In the genomic region with DNA sequence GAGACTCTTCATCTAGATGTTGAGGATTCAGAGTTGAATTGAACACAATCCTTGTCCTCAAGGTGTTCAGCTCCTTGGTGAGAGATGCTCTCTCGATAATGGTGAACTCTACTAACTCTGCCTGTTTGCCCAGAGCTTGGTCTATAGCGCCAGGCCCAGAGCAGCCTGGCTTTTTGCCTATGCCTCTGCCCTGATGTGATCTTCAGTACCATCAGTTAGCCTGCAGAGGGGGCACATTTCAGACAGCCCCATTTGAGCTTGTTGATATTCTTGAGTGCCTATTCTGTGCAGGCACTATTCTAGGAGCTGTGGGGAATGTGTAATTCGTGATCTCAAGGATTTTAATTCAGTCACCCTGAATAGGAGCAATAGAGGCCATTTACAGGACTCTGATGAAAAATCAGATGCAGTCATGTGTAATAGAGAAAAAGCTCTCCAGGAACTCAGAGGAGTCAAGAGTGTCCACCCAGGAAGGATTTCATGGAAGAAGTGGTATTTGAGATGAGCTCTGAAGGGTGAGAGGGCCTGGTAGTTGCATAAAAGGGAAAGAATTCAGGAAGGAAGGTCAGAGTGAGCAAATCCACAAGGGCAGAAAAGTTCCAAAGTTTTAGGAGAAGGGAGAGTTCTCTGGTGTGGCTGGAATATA, we compare ENCODE assay signal across 8 cellular contexts. TPM values are rescaled to one million over a fixed set of nuclear protein-coding genes. Genes with fewer than 3 reads are reported as not detected.
DNase-seq lines count a peak whose midpoint lies in the region; ATAC-seq and TF ChIP-seq lines count a peak whose summit lies in the region.

No MANE protein-coding gene starts in this region.

- H3K27me3 ChIP-seq in Peyer's patch (no peaks in the 10 kb centered on the region), neuronal stem cell (ENCODE audit: control insufficient read depth in 3 of 3, insufficient read depth in 3 of 3, low read depth in 1 of 3, low read length in 3 of 3) (no peaks in the 10 kb centered on the region), prostate gland (replicated peaks; ENCODE audit: insufficient read depth) (no peaks in the 10 kb centered on the region)

- peaks cover 78% of the 10 kb centered on the region for H3K36me3 Mint-ChIP-seq in central memory CD8-positive, alpha-beta T cell (ENCODE audit: insufficient read depth)

- WGBS in neuronal stem cell (ENCODE audit: extremely low coverage in 2 of 2, insufficient read length in 2 of 2, insufficient replicate concordance in 1 of 2), 2 donors = no CpG with 5 or more reads among the region's 3 CpGs
- 58% methylated on average over 3 of the region's 3 CpGs for WGBS in prostate gland

- H2BK5ac ChIP-seq in neuronal stem cell (ENCODE audit: low read length) = no peak overlapping the region

- intact Hi-C loops in prostate gland (cut with DNase I) = no loop called here

- H3K4me3 ChIP-seq in GM12865 (ENCODE audit: low read depth, low read length) = no peak overlapping the region
- no peak overlapping the region for H3K4me3 ChIP-seq in Peyer's patch
- H3K4me3 ChIP-seq in neuronal stem cell (ENCODE audit: low read length in 2 of 2) = no peak overlapping the region
- H3K4me3 ChIP-seq in prostate gland = no peak overlapping the region

- H4K8ac ChIP-seq in neuronal stem cell (ENCODE audit: low read depth, low read length) = no peak overlapping the region

- H3K27ac ChIP-seq in Peyer's patch (no peak overlapping the region), neuronal stem cell (replicated peaks; ENCODE audit: low read length) (no peak overlapping the region), prostate gland (no peak overlapping the region)

- peak; percentile 46 for TF ChIP-seq CTCF in AG09319 (IDR thresholded peaks at IDR 0.05; ENCODE audit: low read depth, low read length)
- peak; percentile 47 for TF ChIP-seq CTCF in GM12865 (IDR thresholded peaks at IDR 0.05; ENCODE audit: insufficient read depth, low read depth, low read length, missing control alignments)
- TF ChIP-seq CTCF in Peyer's patch (IDR thresholded peaks at IDR 0.05) = peak in 4 of 6 experiments; percentile 39 to 47 (median 45)
- TF ChIP-seq CTCF in prostate gland (IDR thresholded peaks at IDR 0.05) = peak in 2 of 4 experiments; percentile 19 to 37

- H3K9me3 Mint-ChIP-seq in central memory CD8-positive, alpha-beta T cell = no peaks in the 10 kb centered on the region

- no peak overlapping the region for H3K14ac ChIP-seq in neuronal stem cell (ENCODE audit: low read length)

- H3K79me1 ChIP-seq in neuronal stem cell (ENCODE audit: low read depth, low read length) = peaks cover 6% of the 10 kb centered on the region

- H2AFZ ChIP-seq in neuronal stem cell (ENCODE audit: low read length) = no peak overlapping the region

- peaks cover 11% of the 10 kb centered on the region for H3K4me1 Mint-ChIP-seq in central memory CD8-positive, alpha-beta T cell

- no peak overlapping the region for H2BK12ac ChIP-seq in neuronal stem cell (ENCODE audit: low read length)

- no peaks in the 10 kb centered on the region for H3K27me3 Mint-ChIP-seq in central memory CD8-positive, alpha-beta T cell

- H3K4me3 Mint-ChIP-seq in central memory CD8-positive, alpha-beta T cell = no peak overlapping the region

- H3K4me2 ChIP-seq in neuronal stem cell (ENCODE audit: insufficient read depth, low read length, poor library complexity, severe bottlenecking) = no peak overlapping the region

- H3K4me1 ChIP-seq in Peyer's patch (no peaks in the 10 kb centered on the region), neuronal stem cell (ENCODE audit: control insufficient read depth in 2 of 2, insufficient read depth in 1 of 2, low read depth in 1 of 2, low read length in 2 of 2) (no peaks in the 10 kb centered on the region), prostate gland (replicated peaks) (no peaks in the 10 kb centered on the region)

- H3K36me3 ChIP-seq in Peyer's patch (peaks cover 0 to 99% (median 5%) of the 10 kb centered on the region in 3 donors), neuronal stem cell (replicated peaks in 1 of 2; ENCODE audit: control insufficient read depth in 2 of 2, insufficient read depth in 2 of 2, low read length in 2 of 2) (peaks cover 74 to 97% of the 10 kb centered on the region in 2 donors), prostate gland (peaks cover 38 to 39% of the 10 kb centered on the region in 2 donors)

- DNase-seq in AG09319 (ENCODE audit: extremely low read depth, low read depth) (no peak), GM12865 (ENCODE audit: low read depth) (peak; percentile 46), Peyer's patch (no peak), midbrain (lab: John Stamatoyannopoulos, UW) (peak; percentile 77), islet precursor cell (no peak), neuronal stem cell (ENCODE audit: low spot score) (no peak), prostate gland (ENCODE audit: low spot score) (no peak)
- DNase-seq in central memory CD8-positive, alpha-beta T cell (ENCODE audit: low spot score in 2 of 2) = no peak

- H2BK15ac ChIP-seq in neuronal stem cell (ENCODE audit: low read length) = no peak overlapping the region

- no peak overlapping the region for H3K4ac ChIP-seq in neuronal stem cell (ENCODE audit: low read length)

- no peaks in the 10 kb centered on the region for H3K9me3 ChIP-seq in Peyer's patch
- H3K9me3 ChIP-seq in neuronal stem cell (replicated peaks in 1 of 2; ENCODE audit: control insufficient read depth in 2 of 2, insufficient read depth in 1 of 2, low read depth in 1 of 2, low read length in 2 of 2) = no peaks in the 10 kb centered on the region
- no peaks in the 10 kb centered on the region for H3K9me3 ChIP-seq in prostate gland

- ATAC-seq in central memory CD8-positive, alpha-beta T cell (replicated peaks; ENCODE audit: extremely low read depth, poor library complexity, severe bottlenecking) = peak; percentile 77

- H4K91ac ChIP-seq in neuronal stem cell (ENCODE audit: low read depth, low read length, poor library complexity) = no peak overlapping the region

- H3K23ac ChIP-seq in neuronal stem cell (ENCODE audit: low read depth, low read length, poor library complexity) = no peak overlapping the region

- H3K27ac Mint-ChIP-seq in central memory CD8-positive, alpha-beta T cell (ENCODE audit: low read depth) = peak overlapping the region; percentile 26

- no peak overlapping the region for H3K9ac ChIP-seq in neuronal stem cell (ENCODE audit: low read depth, low read length, poor library complexity)

- H2AK5ac ChIP-seq in neuronal stem cell (ENCODE audit: low read depth, low read length) = no peak overlapping the region

- no peak for TF ChIP-seq POLR2A in Peyer's patch (IDR thresholded peaks at IDR 0.05)
- TF ChIP-seq POLR2A in prostate gland (IDR thresholded peaks at IDR 0.05) = no peak

- no peak overlapping the region for H3K18ac ChIP-seq in neuronal stem cell (ENCODE audit: low read length)

- H2BK120ac ChIP-seq in neuronal stem cell (ENCODE audit: low read depth, low read length) = no peak overlapping the region

RNA-seq across cellular contexts. Expression of gene GTPBP1, which starts 19.3 kb away (rescaled TPM):
- total RNA-seq in Peyer's patch (100 to 1,000 TPM in 3 of 4 donors, 10 to 100 TPM in 1; 72.5 to 182 (median 131) TPM), prostate gland (10 to 100 TPM; 61.9 to 74.5 TPM)
- 47.8 TPM for polyA plus RNA-seq in neuronal stem cell (2013, experiment 1 of 2)
- 48.3 TPM for polyA plus RNA-seq in neuronal stem cell (2013, experiment 2 of 2)

RNA-seq across cellular contexts. Expression of gene JOSD1, which starts 24.3 kb away (rescaled TPM):
- 100 to 1,000 TPM in 3 of 4 donors, 10 to 100 TPM in 1; 77.6 to 156 (median 121) TPM for total RNA-seq in Peyer's patch
- 22.9 TPM for polyA plus RNA-seq in neuronal stem cell (2013, experiment 1 of 2)
- 21.5 TPM for polyA plus RNA-seq in neuronal stem cell (2013, experiment 2 of 2)
- 10 to 100 TPM; 56.7 to 69.2 TPM for total RNA-seq in prostate gland

RNA-seq across cellular contexts. Expression of gene SUN2, which starts 30.7 kb away (rescaled TPM):
- total RNA-seq in Peyer's patch (100 to 1,000 TPM; 171 to 291 (median 248) TPM), prostate gland (100 to 1,000 TPM; 401 to 445 TPM)
- 19.4 TPM for polyA plus RNA-seq in neuronal stem cell (2013, experiment 1 of 2)
- 19.4 TPM for polyA plus RNA-seq in neuronal stem cell (2013, experiment 2 of 2)

RNA-seq across cellular contexts. Expression of gene TOMM22, which starts 43.3 kb away (rescaled TPM):
- 10 to 100 TPM; 19.6 to 35.5 (median 28.9) TPM for total RNA-seq in Peyer's patch
- 62.5 TPM for polyA plus RNA-seq in neuronal stem cell (2013, experiment 1 of 2)
- polyA plus RNA-seq in neuronal stem cell (2013, experiment 2 of 2) = 63.9 TPM
- total RNA-seq in prostate gland = 10 to 100 TPM; 44.5 to 50.8 TPM

Comparison
In these comparisons a context has a peak if more than half of its experiments do, and no peak if none do; other contexts are left out.
1. DNase-seq: peak in GM12865 (single experiment) and midbrain (single experiment); none in AG09319 (single experiment), Peyer's patch (0 of 3), central memory CD8-positive, alpha-beta T cell (0 of 2), islet precursor cell (single experiment), neuronal stem cell (single experiment) and prostate gland (single experiment).